Comparison of ENCODE assay signal across 2 cellular contexts in genomic region chr7:129865093-129865931, GRCh38.
TF ChIP-seq lines count a peak whose summit lies in the region.

No MANE protein-coding gene starts in this region.

TF ChIP-seq in HepG2, 621 proteins besides CTCF, POLR2A, EP300 and RAD21 (continued from another document):
- TF ChIP-seq ZBTB46 (CRISPR knock-in tag; IDR thresholded peaks at IDR 0.05; ENCODE audit: borderline replicate concordance): no peak
- no peak for TF ChIP-seq ZNF557 (CRISPR knock-in tag; IDR thresholded peaks at IDR 0.05)
- TF ChIP-seq RELA (CRISPR knock-in tag; IDR thresholded peaks at IDR 0.05): no peak
- TF ChIP-seq REL (CRISPR knock-in tag; conservative IDR thresholded peaks at IDR 0.05): no peak
- TF ChIP-seq TBX3 (IDR thresholded peaks at IDR 0.05; ENCODE audit: borderline replicate concordance): no peak
- TF ChIP-seq AGO2 (optimal IDR thresholded peaks at IDR 0.05; ENCODE audit: low read depth, low read length): no peak
- TF ChIP-seq ZNF530 (CRISPR knock-in tag; IDR thresholded peaks at IDR 0.05; ENCODE audit: low read depth): no peak
- TF ChIP-seq ZNF296 (CRISPR knock-in tag; conservative IDR thresholded peaks at IDR 0.05): no peak
- TF ChIP-seq FOXK2 (IDR thresholded peaks at IDR 0.05): no peak
- TF ChIP-seq NFE2 (CRISPR knock-in tag; IDR thresholded peaks at IDR 0.05): no peak

TF ChIP-seq in WTC11, 78 proteins besides CTCF, POLR2A, EP300 and RAD21 (continued from another document):
- TF ChIP-seq MLX (CRISPR knock-in tag; IDR thresholded peaks at IDR 0.05) (no peak), ZNF532 (CRISPR knock-in tag; IDR thresholded peaks at IDR 0.05; ENCODE audit: borderline replicate concordance) (no peak), ARID4B (CRISPR knock-in tag; IDR thresholded peaks at IDR 0.05; ENCODE audit: borderline replicate concordance) (no peak), NFYB (CRISPR knock-in tag; conservative IDR thresholded peaks at IDR 0.05; ENCODE audit: low read depth) (no peak), EMX1 (CRISPR knock-in tag; IDR thresholded peaks at IDR 0.05) (no peak), NFATC4 (CRISPR knock-in tag; IDR thresholded peaks at IDR 0.05) (no peak)
